13 cellular contexts compared by ENCODE assay signal in genomic region chr5:1326547-1326902, GRCh38. TPM values are rescaled to one million over a fixed set of nuclear protein-coding genes. Genes with fewer than 3 reads are reported as not detected.
DNase-seq lines count a peak whose midpoint lies in the region; ATAC-seq and TF ChIP-seq lines count a peak whose summit lies in the region.
"Not testable (repeated sequence)": the region's sequence is repeated elsewhere in the genome, so short reads cannot be mapped to it uniquely, and the experiment has no call there.
"Had no signal": no experiment of that assay in that cellular context is flagged by ENCODE, and none has a peak within 500 bp of the region (broad histone marks: within the 10 kb centered on the region; RNA-seq: fewer than 3 reads in every experiment).

No MANE protein-coding gene starts in this region.

- H3K27ac Mint-ChIP-seq in GM23338 = peak overlapping the region; percentile 87
- peak overlapping the region in 5 of 9 donors; percentile 33 to 84 (median 68) for H3K27ac Mint-ChIP-seq in naive thymus-derived CD4-positive, alpha-beta T cell
- peak overlapping the region; percentile 71 for H3K27ac Mint-ChIP-seq in stimulated activated naive CD8-positive, alpha-beta T cell treated with anti-CD3 and anti-CD28 coated beads, Interleukin-15, Interleukin-2, amounts not matched to agents 100 ng/mL and 50 ng/mL, for 24 hours

- not testable (repeated sequence) for H3K36me3 ChIP-seq in GM23338 (ENCODE audit: insufficient read depth); Panc1 (ENCODE audit: control insufficient read depth, insufficient read depth, low read length)
- H3K36me3 ChIP-seq in mammary epithelial cell (ENCODE audit: insufficient read depth, low read length) (peaks cover 15% of the 10 kb centered on the region), fibroblast of lung (ENCODE audit: control insufficient read depth, insufficient read depth, low read length) (peaks cover 21% of the 10 kb centered on the region)
- H3K36me3 ChIP-seq in naive thymus-derived CD4-positive, alpha-beta T cell (ENCODE audit: control insufficient read depth in 2 of 3, insufficient read depth in 3 of 3, low read length in 3 of 3) = peaks cover 2 to 86% (median 14%) of the 10 kb centered on the region in 3 experiments

- H3K79me2 ChIP-seq in GM23338 (replicated peaks; ENCODE audit: insufficient read depth); fibroblast of lung (ENCODE audit: control insufficient read depth, insufficient read depth, low read length): not testable (repeated sequence)
- peaks cover 18% of the 10 kb centered on the region for H3K79me2 ChIP-seq in mammary epithelial cell (ENCODE audit: insufficient read depth, low read length)

- H3K4me1 Mint-ChIP-seq in GM23338; stimulated activated naive CD8-positive, alpha-beta T cell treated with anti-CD3 and anti-CD28 coated beads, Interleukin-15, Interleukin-2, amounts not matched to agents 100 ng/mL and 50 ng/mL, for 24 hours (ENCODE audit: low read depth): not testable (repeated sequence)
- H3K4me1 Mint-ChIP-seq in naive thymus-derived CD4-positive, alpha-beta T cell = peaks cover 0 to 14% (median 10%) of the 10 kb centered on the region in 7 donors

- H3K4me3 ChIP-seq in GM23338; Panc1 (ENCODE audit: low read depth in 2 of 2, low read length in 2 of 2); mammary epithelial cell (replicated peaks in 1 of 3; ENCODE audit: insufficient read depth in 1 of 3, low read depth in 2 of 3, low read length in 3 of 3); fibroblast of lung (replicated peaks in 1 of 4; ENCODE audit: control extremely low read depth in 1 of 4, insufficient read depth in 1 of 4, low read depth in 3 of 4, low read length in 4 of 4); naive thymus-derived CD4-positive, alpha-beta T cell (ENCODE audit: low read length): not testable (repeated sequence)

- intact Hi-C loops in Panc1 (cut with micrococcal nuclease; ENCODE audit: unreplicated experiment); naive thymus-derived CD4-positive, alpha-beta T cell (cut with micrococcal nuclease): not testable (repeated sequence)
- intact Hi-C loops in mammary epithelial cell (cut with micrococcal nuclease) = loop anchor here (5.0 kb wide), 1 partner anchor 214 kb away; the partner anchor contains the start of gene SLC12A7

- not testable (repeated sequence) for H3F3A ChIP-seq in GM23338 (replicated peaks; ENCODE audit: low read depth)

- H3K9ac ChIP-seq in mammary epithelial cell (ENCODE audit: insufficient read depth, low read length); fibroblast of lung (ENCODE audit: insufficient read depth, low read length): not testable (repeated sequence)

- H3K9me2 ChIP-seq in GM23338 (ENCODE audit: insufficient read depth) = not testable (repeated sequence)

- H3K4me3 Mint-ChIP-seq in GM23338; naive thymus-derived CD4-positive, alpha-beta T cell; stimulated activated naive CD8-positive, alpha-beta T cell treated with anti-CD3 and anti-CD28 coated beads, Interleukin-15, Interleukin-2, amounts not matched to agents 100 ng/mL and 50 ng/mL, for 24 hours: not testable (repeated sequence)

- H3K27ac ChIP-seq in GM23338 (ENCODE audit: low read depth) (peak overlapping the region; percentile 45; the same call in 1 of the 2 replicates), Panc1 (ENCODE audit: low read length) (peak overlapping the region; percentile 81), mammary epithelial cell (ENCODE audit: insufficient read depth, low read depth, low read length) (peak overlapping the region; percentile 9), fibroblast of lung (ENCODE audit: insufficient read depth, low read length) (peak overlapping the region; percentile 22)
- H3K27ac ChIP-seq in naive thymus-derived CD4-positive, alpha-beta T cell (ENCODE audit: low read depth, low read length) = not testable (repeated sequence)

- WGBS in mammary epithelial cell (ENCODE audit: low coverage, missing lambda C conversion rate) = 60% methylated on average over 4 of the region's 6 CpGs

- in situ Hi-C loops in Panc1 (cut with HindIII; ENCODE audit: low pct_unique_long_range_greater_than_20kb, low sequenced_read_pairs); mammary epithelial cell (cut with MboI; ENCODE audit: low sequenced_read_pairs in 2 of 2): not testable (repeated sequence)

- H3K9me3 Mint-ChIP-seq in GM23338; naive thymus-derived CD4-positive, alpha-beta T cell; stimulated activated naive CD8-positive, alpha-beta T cell treated with anti-CD3 and anti-CD28 coated beads, Interleukin-15, Interleukin-2, amounts not matched to agents 100 ng/mL and 50 ng/mL, for 24 hours: not testable (repeated sequence)

- not testable (repeated sequence) for H3K4me2 ChIP-seq in GM23338; mammary epithelial cell (ENCODE audit: insufficient read depth, low read depth, low read length); fibroblast of lung (ENCODE audit: extremely low read depth, insufficient read depth, low read length)

- H3K27me3 ChIP-seq in GM23338 (ENCODE audit: insufficient read depth); Panc1 (ENCODE audit: control insufficient read depth, insufficient read depth, low read length); mammary epithelial cell (ENCODE audit: insufficient read depth, low read length); fibroblast of lung (ENCODE audit: control insufficient read depth, insufficient read depth, low read length); naive thymus-derived CD4-positive, alpha-beta T cell (ENCODE audit: control insufficient read depth in 2 of 2, insufficient read depth in 2 of 2, low read length in 2 of 2): not testable (repeated sequence)

- H3K9me3 ChIP-seq in Panc1 (ENCODE audit: control insufficient read depth, insufficient read depth, low read depth, low read length); mammary epithelial cell (replicated peaks; ENCODE audit: insufficient read depth, low read length); fibroblast of lung (ENCODE audit: control insufficient read depth, insufficient read depth, low read depth, low read length); naive thymus-derived CD4-positive, alpha-beta T cell (ENCODE audit: control insufficient read depth in 2 of 3, low read length in 3 of 3): not testable (repeated sequence)

- DNase-seq in GM23338 (ENCODE audit: low spot score); Panc1 (ENCODE audit: low read depth, low spot score); mammary epithelial cell; fibroblast of lung (ENCODE audit: low read depth in 2 of 2); naive thymus-derived CD4-positive, alpha-beta T cell: not testable (repeated sequence)
- peak; percentile 7 for DNase-seq in activated CD8-positive, alpha-beta memory T cell treated with anti-CD3 and anti-CD28 coated beads, Interleukin-2, amount 50 U/mL, for 48 hours

- not testable (repeated sequence) for BruUV-seq in Panc1 (replicated peaks; lab: Mats Ljungman, UMichigan); mammary epithelial cell (replicated peaks; lab: Mats Ljungman, UMichigan)

- TF ChIP-seq CTCF in GM23338 (conservative IDR thresholded peaks at IDR 0.05; ENCODE audit: low read depth in 2 of 2); Panc1 (IDR thresholded peaks at IDR 0.05); mammary epithelial cell (conservative IDR thresholded peaks at IDR 0.05 in 1 of 2, IDR thresholded peaks at IDR 0.05 in 1 of 2; ENCODE audit: extremely low read depth in 1 of 2, insufficient read depth in 1 of 2, low read depth in 1 of 2, low read length in 2 of 2); fibroblast of lung (conservative IDR thresholded peaks at IDR 0.05 in 1 of 2, IDR thresholded peaks at IDR 0.05 in 1 of 2; ENCODE audit: low read depth in 1 of 2, low read length in 2 of 2): not testable (repeated sequence)

- POLR2A ChIA-PET in Panc1 (lab: Charles Lee) = interaction anchor here (0.6 kb wide), 4 partner anchors 14 to 556 kb away, joined by 3 to 10 read pairs (median 4); partner anchors contain the start of gene IRX4
- POLR2A ChIA-PET in naive thymus-derived CD4-positive, alpha-beta T cell (lab: Charles Lee) = interaction anchor here (0.7 to 1.7 kb wide), 4 partner anchors 9 to 221 kb away, joined by 4 to 8 read pairs (median 5); no protein-coding TSS in a partner anchor

- CTCF ChIA-PET in Panc1 (lab: Charles Lee) = interaction anchor here (0.6 kb wide), 1 partner anchor 17 kb away, joined by 3 read pairs; no protein-coding TSS in a partner anchor
- CTCF ChIA-PET in mammary epithelial cell (lab: Charles Lee; ENCODE audit: low non-redundant PET); naive thymus-derived CD4-positive, alpha-beta T cell (lab: Charles Lee): not testable (repeated sequence)

- not testable (repeated sequence) for H2AFZ ChIP-seq in GM23338; mammary epithelial cell (ENCODE audit: low read depth, low read length); fibroblast of lung (ENCODE audit: low read length)

- not testable (repeated sequence) for H4K20me1 ChIP-seq in GM23338 (replicated peaks; ENCODE audit: insufficient read depth); mammary epithelial cell (ENCODE audit: insufficient read depth, low read length); fibroblast of lung (ENCODE audit: control insufficient read depth, extremely low read depth, insufficient read depth, low read length)

- not testable (repeated sequence) for ATAC-seq in GM23338; Panc1; naive thymus-derived CD4-positive, alpha-beta T cell

- peaks cover 69% of the 10 kb centered on the region for H3K36me3 Mint-ChIP-seq in GM23338 (ENCODE audit: low read depth)
- peaks cover 0 to 20% (median 6%) of the 10 kb centered on the region in 5 donors for H3K36me3 Mint-ChIP-seq in naive thymus-derived CD4-positive, alpha-beta T cell
- peaks cover 27% of the 10 kb centered on the region for H3K36me3 Mint-ChIP-seq in stimulated activated naive CD8-positive, alpha-beta T cell treated with anti-CD3 and anti-CD28 coated beads, Interleukin-15, Interleukin-2, amounts not matched to agents 100 ng/mL and 50 ng/mL, for 24 hours (ENCODE audit: low read depth)

- H3K27me3 Mint-ChIP-seq in GM23338 (ENCODE audit: insufficient read depth, low read depth, poor library complexity) = peaks cover 13% of the 10 kb centered on the region
- H3K27me3 Mint-ChIP-seq in naive thymus-derived CD4-positive, alpha-beta T cell; stimulated activated naive CD8-positive, alpha-beta T cell treated with anti-CD3 and anti-CD28 coated beads, Interleukin-15, Interleukin-2, amounts not matched to agents 100 ng/mL and 50 ng/mL, for 24 hours: not testable (repeated sequence)

- not testable (repeated sequence) for H3K4me1 ChIP-seq in GM23338 (ENCODE audit: insufficient read depth); Panc1 (ENCODE audit: control insufficient read depth, insufficient read depth, low read length); fibroblast of lung (ENCODE audit: control insufficient read depth, extremely low read depth, insufficient read depth, low read length); naive thymus-derived CD4-positive, alpha-beta T cell (ENCODE audit: control insufficient read depth in 2 of 2, insufficient read depth in 2 of 2, low read length in 2 of 2)
- H3K4me1 ChIP-seq in mammary epithelial cell (ENCODE audit: insufficient read depth, low read length) = peaks cover 48% of the 10 kb centered on the region

- dilution Hi-C loops in mammary epithelial cell (cut with HindIII; ENCODE audit: low sequenced_read_pairs) = not testable (repeated sequence)

RNA-seq across cellular contexts. Expression of gene CLPTM1L, which starts 18.4 kb away (rescaled TPM):
- total RNA-seq in GM23338 (2014; rRNA removed; shearing (Covaris generic)) = 110 and 142 TPM in 2 replicates
- polyA plus RNA-seq in GM23338 (2016; fragmentation: Nextera tagmentation; extraction: Ambion mirVana) = 39.9 and 41.7 TPM in 2 replicates
- total RNA-seq in Panc1 (2021; ENCODE audit: unreplicated experiment) = 188 TPM
- polyA plus RNA-seq in Panc1 (2012; ENCODE audit: insufficient read length) = 187 TPM
- 100 to 1,000 TPM; 111 to 154 TPM for total RNA-seq in mammary epithelial cell
- 158 TPM for polyA plus RNA-seq in mammary epithelial cell
- polyA minus RNA-seq in mammary epithelial cell = 101 TPM
- 189 and 215 TPM in 2 replicates for total RNA-seq in fibroblast of lung
- 89.3 and 99.2 TPM in 2 replicates for polyA plus RNA-seq in fibroblast of lung
- 57.3 and 69.6 TPM in 2 replicates for polyA plus RNA-seq in fibroblast of lung (2012)
- 122 and 295 TPM in 2 replicates for polyA minus RNA-seq in fibroblast of lung (ENCODE audit: low replicate concordance)
- total RNA-seq in naive thymus-derived CD4-positive, alpha-beta T cell = 100 to 1,000 TPM in 1 of 5 experiments, 10 to 100 TPM in 4; 64.9 to 104 (median 71.9) TPM
- polyA plus RNA-seq in naive thymus-derived CD4-positive, alpha-beta T cell = 10 to 100 TPM; 27.7 to 49.3 TPM

RNA-seq across cellular contexts. Expression of gene TERT, which starts 31.7 kb away (rescaled TPM):
- 36.2 and 46.4 TPM in 2 replicates for total RNA-seq in GM23338 (2014; rRNA removed; shearing (Covaris generic))
- 9.1 and 9.8 TPM in 2 replicates for polyA plus RNA-seq in GM23338 (2016; fragmentation: Nextera tagmentation; extraction: Ambion mirVana)
- 8.9 TPM for total RNA-seq in Panc1 (2021; ENCODE audit: unreplicated experiment)
- polyA plus RNA-seq in Panc1 (2012; ENCODE audit: insufficient read length) = 3.7 TPM
- total RNA-seq in mammary epithelial cell = not detected
- polyA plus RNA-seq in mammary epithelial cell = not detected
- not detected for polyA minus RNA-seq in mammary epithelial cell
- not detected in 2 replicates for total RNA-seq in fibroblast of lung
- not detected in 2 replicates for polyA plus RNA-seq in fibroblast of lung
- not detected in 2 replicates for polyA plus RNA-seq in fibroblast of lung (2012)
- polyA minus RNA-seq in fibroblast of lung (ENCODE audit: low replicate concordance) = not detected in 2 replicates
- 1 to 10 TPM in 3 of 5 experiments, under 1 TPM in 2; 0.13 to 3.3 (median 1.8) TPM for total RNA-seq in naive thymus-derived CD4-positive, alpha-beta T cell
- polyA plus RNA-seq in naive thymus-derived CD4-positive, alpha-beta T cell = under 1 TPM in 1 of 2 donors, not detected in 1; 0.23 TPM
- total RNA-seq: left ventricle myocardium superior, renal cortical epithelial cell, skeletal muscle tissue, vagina had no signal
- polyA plus RNA-seq: foreskin keratinocyte, ovary had no signal
